ENCODE assay signal across 9 cellular contexts in genomic region chr3:58237940-58238681, GRCh38. TPM values are rescaled to one million over a fixed set of nuclear protein-coding genes. Genes with fewer than 3 reads are reported as not detected.
DNase-seq lines count a peak whose midpoint lies in the region; ATAC-seq, FAIRE-seq and TF ChIP-seq lines count a peak whose summit lies in the region.
"Had no signal": no experiment of that assay in that cellular context is flagged by ENCODE, and none has a peak within 500 bp of the region (broad histone marks: within the 10 kb centered on the region; RNA-seq: fewer than 3 reads in every experiment).

No MANE protein-coding gene starts in this region.

- no peaks in the 10 kb centered on the region for H3K79me2 ChIP-seq in HepG2 (ENCODE audit: insufficient read depth, low read length)

- intact Hi-C loops in HepG2 (cut with micrococcal nuclease; ENCODE audit: unreplicated experiment): loop anchor here (2.0 to 5.0 kb wide), 3 partner anchors 15 to 64 kb away; no protein-coding TSS in a partner anchor

- peak overlapping the region; percentile 43 for H3K27ac ChIP-seq in CD8-positive, alpha-beta memory T cell (ENCODE audit: low read depth, low read length)
- H3K27ac ChIP-seq in cingulate gyrus (ENCODE audit: low read depth, low read length): peak overlapping the region; percentile 88
- H3K27ac ChIP-seq in HepG2 (ENCODE audit: extremely low read length, insufficient read depth, low read length): peak overlapping the region; percentile 44

- peak; percentile 40 for FAIRE-seq in HepG2 (lab: Jason Lieb, UNC)

- TF ChIP-seq CTCF in HepG2 (CRISPR knock-in tag; IDR thresholded peaks at IDR 0.05): peak; percentile 14; the same call in 1 of the 2 replicates

- no TSS peak for BruUV-seq in HepG2 (replicated peaks; lab: Mats Ljungman, UMichigan)

- H3K27ac Mint-ChIP-seq in CD8-positive, alpha-beta memory T cell: peak overlapping the region; percentile 34 to 84 (median 64)

- no peaks in the 10 kb centered on the region for H4K20me1 ChIP-seq in HepG2 (ENCODE audit: insufficient read depth, low read length)

- DNase-seq in CD8-positive, alpha-beta memory T cell: peak in 4 of 5 donors; percentile 14 to 77 (median 22)
- DNase-seq in HuH-7.5 (ENCODE audit: low spot score): peak; percentile 33
- DNase-seq in HepG2 (ENCODE audit: low spot score): peak; percentile 48
- peak; percentile 31 for DNase-seq in stimulated activated CD4-positive, alpha-beta T cell treated with anti-CD3 and anti-CD28 coated beads, Interleukin-4, amount 100 ng/mL, for 1 hour
- DNase-seq in NCI-H2107 treated with DMSO at 0.1 percent for 48 hours (lab: John Stamatoyannopoulos, UW; ENCODE audit: unreplicated experiment): no peak

- POLR2A ChIA-PET in CD8-positive, alpha-beta memory T cell (lab: Charles Lee): no interaction called here
- POLR2A ChIA-PET in HepG2 (lab: Yijun Ruan, JAX): interaction anchor here (0.8 to 2.6 kb wide), 4 partner anchors 20 to 68 kb away, joined by 3 to 9 read pairs (median 4); partner anchors contain the start of genes HTD2 and RPP14

- peak overlapping the region; percentile 57 for H3K9ac ChIP-seq in HepG2 (ENCODE audit: insufficient read depth, low read depth, low read length)

- ATAC-seq in GM21360 (IDR thresholded peaks at IDR 0.05; ENCODE audit: unreplicated experiment) (peak; percentile 30), HepG2 (peak; percentile 41)
- ATAC-seq in activated CD4-positive, CD25-positive, alpha-beta regulatory T cell treated with anti-CD3 and anti-CD28 coated beads, Interleukin-2, amount 50 U/mL, for 24 hours: peak; percentile 52 to 55

- H3K4me1 Mint-ChIP-seq in CD8-positive, alpha-beta memory T cell: peaks cover 13 to 22% (median 15%) of the 10 kb centered on the region in 3 donors

- in situ Hi-C loops in HepG2 (cut with HindIII; ENCODE audit: extremely low pct_ligation_motif_present, low pct_unique_long_range_greater_than_20kb): loop anchor here (5.0 kb wide), 2 partner anchors 51 to 69 kb away; partner anchors contain the start of genes HTD2 and RPP14

- TF ChIP-seq RAD21 in HepG2 (CRISPR knock-in tag; IDR thresholded peaks at IDR 0.05): no peak

- WGBS in HepG2 (ENCODE audit: low lambda C conversion rate): under 1% methylated on average over 35 of the region's 54 CpGs

- peak overlapping the region; percentile 82 to 94 (median 92) for H3K4me3 Mint-ChIP-seq in CD8-positive, alpha-beta memory T cell

- 0 out of 4 replicates have a peak, but pooled peaks of 1 of the 2 experiments have one; percentile 19 for TF ChIP-seq EP300 in HepG2 (IDR thresholded peaks at IDR 0.05; ENCODE audit: low read depth in 2 of 2, low read length in 2 of 2)
- TF ChIP-seq EP300 in HepG2 (CRISPR knock-in tag; IDR thresholded peaks at IDR 0.05; ENCODE audit: borderline replicate concordance): no peak

- no peaks in the 10 kb centered on the region for H3K27me3 ChIP-seq in CD8-positive, alpha-beta memory T cell (ENCODE audit: insufficient read depth, low read length, poor library complexity, severe bottlenecking)
- H3K27me3 ChIP-seq in HepG2 (ENCODE audit: control insufficient read depth in 1 of 2, insufficient read depth in 2 of 2, low read length in 2 of 2): peaks cover 1 to 11% of the 10 kb centered on the region in 2 experiments; a peak in 3 of 5 replicates

- H3K4me2 ChIP-seq in HepG2 (ENCODE audit: low read depth, low read length): peak overlapping the region; percentile 93

- H3K36me3 Mint-ChIP-seq in CD8-positive, alpha-beta memory T cell: peaks cover 0 to 6% (median 1%) of the 10 kb centered on the region in 3 donors

- H3K9me3 Mint-ChIP-seq in CD8-positive, alpha-beta memory T cell: no peaks in the 10 kb centered on the region

- TF ChIP-seq POLR2A in HepG2 (IDR thresholded peaks at IDR 0.05; ENCODE audit: insufficient read depth in 1 of 2, low read depth in 2 of 2, low read length in 2 of 2): no peak

- peak overlapping the region; percentile 89 for H3K4me3 ChIP-seq in CD8-positive, alpha-beta memory T cell (ENCODE audit: low read length)
- H3K4me3 ChIP-seq in HepG2 (replicated peaks in 1 of 3; ENCODE audit: insufficient read depth in 1 of 3, low read depth in 2 of 3, low read length in 3 of 3): peak overlapping the region; percentile 77 to 95 (median 93)

- CTCF ChIA-PET in CD8-positive, alpha-beta memory T cell (lab: Charles Lee): interaction anchor here (0.9 to 2.0 kb wide), 4 partner anchors 67 to 254 kb away, joined by 3 to 6 read pairs (median 4); partner anchors contain the start of genes HTD2, KCTD6 and RPP14
- CTCF ChIA-PET in HepG2 (lab: Yijun Ruan, JAX; ENCODE audit: low intra/inter-chr PET ratio, low total read pairs): no interaction called here

- no peak overlapping the region for H2AFZ ChIP-seq in HepG2 (ENCODE audit: low read length)

- H3K36me3 ChIP-seq in CD8-positive, alpha-beta memory T cell (ENCODE audit: insufficient read depth, low read length): no peaks in the 10 kb centered on the region
- H3K36me3 ChIP-seq in HepG2 (replicated peaks in 1 of 2; ENCODE audit: control insufficient read depth in 1 of 2, insufficient read depth in 2 of 2, low read length in 2 of 2): no peaks in the 10 kb centered on the region

- H3K9me3 ChIP-seq in CD8-positive, alpha-beta memory T cell (ENCODE audit: low read length): no peaks in the 10 kb centered on the region
- H3K9me3 ChIP-seq in HepG2 (ENCODE audit: low read length): no peaks in the 10 kb centered on the region

- peaks cover 13% of the 10 kb centered on the region for H3K4me1 ChIP-seq in CD8-positive, alpha-beta memory T cell (ENCODE audit: insufficient read depth, low read length)
- H3K4me1 ChIP-seq in HepG2 (ENCODE audit: insufficient read depth, low read length): peaks cover 68% of the 10 kb centered on the region

- H3K27me3 Mint-ChIP-seq in CD8-positive, alpha-beta memory T cell: peaks cover 3 to 6% of the 10 kb centered on the region in 2 donors

TF ChIP-seq in HepG2, 621 proteins besides CTCF, POLR2A, EP300 and RAD21 (continues in another document):
- no peak for TF ChIP-seq ZNF569 (CRISPR knock-in tag; IDR thresholded peaks at IDR 0.05; ENCODE audit: borderline replicate concordance)

RNA-seq across cellular contexts. Expression of gene ABHD6, which starts 0.5 kb away (rescaled TPM):
- 1 to 10 TPM; 6.6 to 7.1 TPM for total RNA-seq in CD8-positive, alpha-beta memory T cell
- polyA plus RNA-seq in CD8-positive, alpha-beta memory T cell: 10.6 TPM
- 5.7 and 9.0 TPM in 2 replicates for total RNA-seq in HepG2 (2016; rRNA removed; fragmentation: Illumina TruSeq; extraction: Trizol)
- total RNA-seq in HepG2 (2016; cell fraction: cytosol; rRNA removed; fragmentation: Illumina TruSeq; extraction: Trizol; ENCODE audit: low read depth): 4.3 and 4.9 TPM in 2 replicates
- 4.8 and 8.8 TPM in 2 replicates for total RNA-seq in HepG2 (2016; cell fraction: insoluble cytoplasmic fraction; rRNA removed; fragmentation: Illumina TruSeq; extraction: Trizol)
- 7.3 and 7.9 TPM in 2 replicates for total RNA-seq in HepG2 (2016; cell fraction: membrane; rRNA removed; fragmentation: Illumina TruSeq; extraction: Trizol)
- total RNA-seq in HepG2 (2016; cell fraction: nucleus; rRNA removed; fragmentation: Illumina TruSeq; extraction: Trizol): 7.5 and 8.4 TPM in 2 replicates
- 16.5 and 17.2 TPM in 2 replicates for polyA plus RNA-seq in HepG2 (2011; rRNA removed)
- polyA plus RNA-seq in HepG2 (2011; cell fraction: cytosol; rRNA removed): 17.9 and 18.6 TPM in 2 replicates
- 10.2 and 11.0 TPM in 2 replicates for polyA plus RNA-seq in HepG2 (2011; cell fraction: nucleus; rRNA removed)
- 7.6 and 9.4 TPM in 2 replicates for polyA plus RNA-seq in HepG2 (2012)
- 3.4 and 4.3 TPM in 2 replicates for polyA plus RNA-seq in HepG2 (2016; cell fraction: cytosol; fragmentation: Illumina TruSeq; extraction: Trizol; ENCODE audit: low read depth)
- polyA plus RNA-seq in HepG2 (2016; cell fraction: insoluble cytoplasmic fraction; fragmentation: Illumina TruSeq; extraction: Trizol; ENCODE audit: low read depth): 4.7 and 5.8 TPM in 2 replicates
- 4.9 and 6.1 TPM in 2 replicates for polyA plus RNA-seq in HepG2 (2016; cell fraction: membrane; fragmentation: Illumina TruSeq; extraction: Trizol; ENCODE audit: low read depth)
- polyA plus RNA-seq in HepG2 (2016; cell fraction: nucleus; fragmentation: Illumina TruSeq; extraction: Trizol; ENCODE audit: insufficient read depth, low read depth): 9.1 and 12.2 TPM in 2 replicates
- polyA minus RNA-seq in HepG2 (2011; rRNA and poly(A)+ RNA removed; ENCODE audit: low replicate concordance): 34.5 and 67.6 TPM in 2 replicates
- 10.7 and 12.8 TPM in 2 replicates for polyA minus RNA-seq in HepG2 (2011; cell fraction: cytosol; rRNA and poly(A)+ RNA removed)
- polyA minus RNA-seq in HepG2 (2011; cell fraction: nucleus; rRNA and poly(A)+ RNA removed): 12.6 and 14.9 TPM in 2 replicates

RNA-seq across cellular contexts. Expression of gene DNASE1L3, which starts 27.3 kb away (rescaled TPM):
- not detected for total RNA-seq in CD8-positive, alpha-beta memory T cell
- not detected for polyA plus RNA-seq in CD8-positive, alpha-beta memory T cell
- 0.55 and 0.86 TPM in 2 replicates for total RNA-seq in HepG2 (2016; rRNA removed; fragmentation: Illumina TruSeq; extraction: Trizol)
- 0.30 TPM in 1 of 2 replicates, not detected in the other for total RNA-seq in HepG2 (2016; cell fraction: cytosol; rRNA removed; fragmentation: Illumina TruSeq; extraction: Trizol; ENCODE audit: low read depth)
- total RNA-seq in HepG2 (2016; cell fraction: insoluble cytoplasmic fraction; rRNA removed; fragmentation: Illumina TruSeq; extraction: Trizol): 0.61 and 0.73 TPM in 2 replicates
- total RNA-seq in HepG2 (2016; cell fraction: membrane; rRNA removed; fragmentation: Illumina TruSeq; extraction: Trizol): 0.53 and 1.1 TPM in 2 replicates
- total RNA-seq in HepG2 (2016; cell fraction: nucleus; rRNA removed; fragmentation: Illumina TruSeq; extraction: Trizol): 0.22 TPM in 1 of 2 replicates, not detected in the other
- polyA plus RNA-seq in HepG2 (2011; rRNA removed): 1.0 and 1.7 TPM in 2 replicates
- 1.0 and 1.3 TPM in 2 replicates for polyA plus RNA-seq in HepG2 (2011; cell fraction: cytosol; rRNA removed)
- polyA plus RNA-seq in HepG2 (2011; cell fraction: nucleus; rRNA removed): 0.43 and 0.51 TPM in 2 replicates
- 0.33 and 2.5 TPM in 2 replicates for polyA plus RNA-seq in HepG2 (2012)
- polyA plus RNA-seq in HepG2 (2016; cell fraction: cytosol; fragmentation: Illumina TruSeq; extraction: Trizol; ENCODE audit: low read depth): 0.27 and 0.35 TPM in 2 replicates
- 0.44 and 0.59 TPM in 2 replicates for polyA plus RNA-seq in HepG2 (2016; cell fraction: insoluble cytoplasmic fraction; fragmentation: Illumina TruSeq; extraction: Trizol; ENCODE audit: low read depth)
- 0.34 and 0.37 TPM in 2 replicates for polyA plus RNA-seq in HepG2 (2016; cell fraction: membrane; fragmentation: Illumina TruSeq; extraction: Trizol; ENCODE audit: low read depth)
- 0.55 TPM in 1 of 2 replicates, not detected in the other for polyA plus RNA-seq in HepG2 (2016; cell fraction: nucleus; fragmentation: Illumina TruSeq; extraction: Trizol; ENCODE audit: insufficient read depth, low read depth)
- 0.14 and 1.8 TPM in 2 replicates for polyA minus RNA-seq in HepG2 (2011; rRNA and poly(A)+ RNA removed; ENCODE audit: low replicate concordance)
- 0.88 TPM in 1 of 2 replicates, not detected in the other for polyA minus RNA-seq in HepG2 (2011; cell fraction: cytosol; rRNA and poly(A)+ RNA removed)
- 0.77 and 0.87 TPM in 2 replicates for polyA minus RNA-seq in HepG2 (2011; cell fraction: nucleus; rRNA and poly(A)+ RNA removed)
- total RNA-seq: activated CD8-positive, alpha-beta memory T cell treated with anti-CD3 and anti-CD28 coated beads for 36 hours had no signal
